ENCODE assay signal across 1 cellular context in genomic region chr6:133923938-133924593, GRCh38.
TF ChIP-seq lines count a peak whose summit lies in the region.

No MANE protein-coding gene starts in this region.

TF ChIP-seq in GM23338, 12 proteins besides CTCF, POLR2A, EP300 and RAD21 (continued from another document):
- TF ChIP-seq REST (IDR thresholded peaks at IDR 0.05; ENCODE audit: unreplicated experiment), result no peak
- no peak for TF ChIP-seq EZH2 (IDR thresholded peaks at IDR 0.05; ENCODE audit: low read depth, unreplicated experiment)
- no peak for TF ChIP-seq ETS1 (IDR thresholded peaks at IDR 0.05)
- no peak for TF ChIP-seq CREB1 (CRISPR knock-in tag; IDR thresholded peaks at IDR 0.05; ENCODE audit: low read depth)
- TF ChIP-seq NANOG (IDR thresholded peaks at IDR 0.05; ENCODE audit: borderline replicate concordance), result no peak
